26 cellular contexts compared by ENCODE assay signal in genomic region chr22:42564699-42565098, GRCh38.
"Had no signal": no experiment of that assay in that cellular context is flagged by ENCODE, and none has a peak within 500 bp of the region (broad histone marks: within the 10 kb centered on the region; RNA-seq: fewer than 3 reads in every experiment).

No MANE protein-coding gene starts in this region.

- H3K4me3 ChIP-seq: left lung, lower lobe of right lung, sigmoid colon, spleen, stomach, testis, thyroid gland, transverse colon, upper lobe of left lung, vagina had no signal

- H3K36me3 Mint-ChIP-seq: naive thymus-derived CD8-positive, alpha-beta T cell; stimulated activated effector memory CD8-positive, alpha-beta T cell treated with anti-CD3 and anti-CD28 coated beads, Interleukin-12 subunit alpha, Interleukin-12 subunit beta, amount 100 ng/mL, for 72 hours had no signal

- H3K27ac Mint-ChIP-seq: immature natural killer cell; naive thymus-derived CD8-positive, alpha-beta T cell; nephron; stimulated activated effector memory CD8-positive, alpha-beta T cell treated with anti-CD3 and anti-CD28 coated beads, Interleukin-12 subunit alpha, Interleukin-12 subunit beta, amount 100 ng/mL, for 72 hours had no signal

- H3K36me3 ChIP-seq: left lung, thyroid gland, transverse colon, vagina had no signal

- H3K4me1 Mint-ChIP-seq: immature natural killer cell had no signal

- H3K9me3 ChIP-seq: left lung, lower lobe of right lung, sigmoid colon, spleen, stomach, testis, thyroid gland, transverse colon, upper lobe of left lung, vagina had no signal

- DNase-seq: hypothalamus; immature natural killer cell; kidney; left colon; left lung; lower lobe of right lung; mammary epithelial cell; mesenchymal stem cell; naive thymus-derived CD8-positive, alpha-beta T cell; nucleus accumbens; right cardiac atrium; sigmoid colon; small intestine; stimulated activated CD4-positive, alpha-beta T cell treated with anti-CD3 and anti-CD28 coated beads, Interleukin-4, amount 100 ng/mL, for 24 hours; stimulated activated naive CD8-positive, alpha-beta T cell treated with anti-CD3 and anti-CD28 coated beads, Interleukin-15, Interleukin-2, amounts not matched to agents 100 U/mL and 50 U/mL, for 24 hours; stomach; testis; thyroid gland; transverse colon; upper lobe of left lung had no signal

- ATAC-seq: left colon; left lung; lower lobe of right lung; naive thymus-derived CD8-positive, alpha-beta T cell; right cardiac atrium; stimulated activated effector memory CD8-positive, alpha-beta T cell treated with anti-CD3 and anti-CD28 coated beads, Interleukin-12 subunit alpha, Interleukin-12 subunit beta, amount 100 ng/mL, for 72 hours; stimulated activated naive CD8-positive, alpha-beta T cell treated with anti-CD3 and anti-CD28 coated beads, Interleukin-15, Interleukin-2, amounts not matched to agents 100 U/mL and 50 U/mL, for 24 hours had no signal

- H3K27me3 Mint-ChIP-seq: naive thymus-derived CD8-positive, alpha-beta T cell had no signal

- H3K27ac ChIP-seq: left lung, lower lobe of right lung, parathyroid adenoma, sigmoid colon, spleen, stomach, testis, thyroid gland, transverse colon, upper lobe of left lung, vagina had no signal

- H3K9me3 Mint-ChIP-seq: immature natural killer cell; naive thymus-derived CD8-positive, alpha-beta T cell; nephron; neural crest cell; stimulated activated effector memory CD8-positive, alpha-beta T cell treated with anti-CD3 and anti-CD28 coated beads, Interleukin-12 subunit alpha, Interleukin-12 subunit beta, amount 100 ng/mL, for 72 hours had no signal

- H3K4me3 Mint-ChIP-seq: immature natural killer cell; naive thymus-derived CD8-positive, alpha-beta T cell; nephron; stimulated activated effector memory CD8-positive, alpha-beta T cell treated with anti-CD3 and anti-CD28 coated beads, Interleukin-12 subunit alpha, Interleukin-12 subunit beta, amount 100 ng/mL, for 72 hours had no signal

- H3K4me1 ChIP-seq: left lung, lower lobe of right lung, sigmoid colon had no signal
